In the genomic region with DNA sequence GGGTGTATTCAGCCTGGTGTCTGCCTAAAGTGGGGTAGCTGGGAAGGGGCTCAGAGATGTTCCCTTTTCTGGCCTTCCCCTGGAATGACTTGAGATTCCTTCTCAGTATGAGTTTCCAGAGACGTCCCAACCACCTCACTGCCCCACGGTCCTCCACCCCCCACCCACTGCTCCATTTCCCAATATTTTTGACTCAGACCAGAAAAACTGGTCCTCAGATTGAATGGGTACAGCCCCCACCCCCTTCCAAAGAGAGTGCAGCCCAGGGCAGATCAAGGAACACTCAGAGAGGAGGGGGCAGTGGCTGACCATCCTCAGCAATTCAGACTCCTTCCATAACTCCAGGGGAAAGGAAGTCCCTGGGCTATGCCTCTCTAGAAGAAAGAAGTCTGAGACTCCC, we compare ENCODE assay signal across 2 cellular contexts.
TF ChIP-seq lines count a peak whose summit lies in the region.

No MANE protein-coding gene starts in this region.

TF ChIP-seq in SK-N-SH, 30 proteins besides CTCF, POLR2A, EP300 and RAD21 (continued from another document):
- TF ChIP-seq, protein P1, sequence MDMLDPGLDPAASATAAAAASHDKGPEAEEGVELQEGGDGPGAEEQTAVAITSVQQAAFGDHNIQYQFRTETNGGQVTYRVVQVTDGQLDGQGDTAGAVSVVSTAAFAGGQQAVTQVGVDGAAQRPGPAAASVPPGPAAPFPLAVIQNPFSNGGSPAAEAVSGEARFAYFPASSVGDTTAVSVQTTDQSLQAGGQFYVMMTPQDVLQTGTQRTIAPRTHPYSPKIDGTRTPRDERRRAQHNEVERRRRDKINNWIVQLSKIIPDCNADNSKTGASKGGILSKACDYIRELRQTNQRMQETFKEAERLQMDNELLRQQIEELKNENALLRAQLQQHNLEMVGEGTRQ (IDR thresholded peaks at IDR 0.05; ENCODE audit: borderline replicate concordance, low read depth, low read length), result no peak
- TF ChIP-seq GATA2 (CRISPR knock-in tag; IDR thresholded peaks at IDR 0.05) (no peak), MXI1 (IDR thresholded peaks at IDR 0.05; ENCODE audit: low read depth, low read length) (no peak), CHD2 (IDR thresholded peaks at IDR 0.05; ENCODE audit: low read length, partially characterized antibody) (no peak), NFIC (IDR thresholded peaks at IDR 0.05; ENCODE audit: borderline replicate concordance) (no peak), FOXM1 (IDR thresholded peaks at IDR 0.05; ENCODE audit: low read depth) (no peak), JUND (IDR thresholded peaks at IDR 0.05) (no peak), SIN3A (IDR thresholded peaks at IDR 0.05; ENCODE audit: borderline replicate concordance, low read depth, low read length) (no peak)
- TF ChIP-seq, protein P2, sequence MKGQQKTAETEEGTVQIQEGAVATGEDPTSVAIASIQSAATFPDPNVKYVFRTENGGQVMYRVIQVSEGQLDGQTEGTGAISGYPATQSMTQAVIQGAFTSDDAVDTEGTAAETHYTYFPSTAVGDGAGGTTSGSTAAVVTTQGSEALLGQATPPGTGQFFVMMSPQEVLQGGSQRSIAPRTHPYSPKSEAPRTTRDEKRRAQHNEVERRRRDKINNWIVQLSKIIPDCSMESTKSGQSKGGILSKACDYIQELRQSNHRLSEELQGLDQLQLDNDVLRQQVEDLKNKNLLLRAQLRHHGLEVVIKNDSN (IDR thresholded peaks at IDR 0.05; ENCODE audit: borderline replicate concordance, low read depth), result no peak
- TF ChIP-seq, protein P3, sequence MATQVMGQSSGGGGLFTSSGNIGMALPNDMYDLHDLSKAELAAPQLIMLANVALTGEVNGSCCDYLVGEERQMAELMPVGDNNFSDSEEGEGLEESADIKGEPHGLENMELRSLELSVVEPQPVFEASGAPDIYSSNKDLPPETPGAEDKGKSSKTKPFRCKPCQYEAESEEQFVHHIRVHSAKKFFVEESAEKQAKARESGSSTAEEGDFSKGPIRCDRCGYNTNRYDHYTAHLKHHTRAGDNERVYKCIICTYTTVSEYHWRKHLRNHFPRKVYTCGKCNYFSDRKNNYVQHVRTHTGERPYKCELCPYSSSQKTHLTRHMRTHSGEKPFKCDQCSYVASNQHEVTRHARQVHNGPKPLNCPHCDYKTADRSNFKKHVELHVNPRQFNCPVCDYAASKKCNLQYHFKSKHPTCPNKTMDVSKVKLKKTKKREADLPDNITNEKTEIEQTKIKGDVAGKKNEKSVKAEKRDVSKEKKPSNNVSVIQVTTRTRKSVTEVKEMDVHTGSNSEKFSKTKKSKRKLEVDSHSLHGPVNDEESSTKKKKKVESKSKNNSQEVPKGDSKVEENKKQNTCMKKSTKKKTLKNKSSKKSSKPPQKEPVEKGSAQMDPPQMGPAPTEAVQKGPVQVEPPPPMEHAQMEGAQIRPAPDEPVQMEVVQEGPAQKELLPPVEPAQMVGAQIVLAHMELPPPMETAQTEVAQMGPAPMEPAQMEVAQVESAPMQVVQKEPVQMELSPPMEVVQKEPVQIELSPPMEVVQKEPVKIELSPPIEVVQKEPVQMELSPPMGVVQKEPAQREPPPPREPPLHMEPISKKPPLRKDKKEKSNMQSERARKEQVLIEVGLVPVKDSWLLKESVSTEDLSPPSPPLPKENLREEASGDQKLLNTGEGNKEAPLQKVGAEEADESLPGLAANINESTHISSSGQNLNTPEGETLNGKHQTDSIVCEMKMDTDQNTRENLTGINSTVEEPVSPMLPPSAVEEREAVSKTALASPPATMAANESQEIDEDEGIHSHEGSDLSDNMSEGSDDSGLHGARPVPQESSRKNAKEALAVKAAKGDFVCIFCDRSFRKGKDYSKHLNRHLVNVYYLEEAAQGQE (IDR thresholded peaks at IDR 0.05; ENCODE audit: low read depth, low read length), result no peak
- TF ChIP-seq, protein P4, sequence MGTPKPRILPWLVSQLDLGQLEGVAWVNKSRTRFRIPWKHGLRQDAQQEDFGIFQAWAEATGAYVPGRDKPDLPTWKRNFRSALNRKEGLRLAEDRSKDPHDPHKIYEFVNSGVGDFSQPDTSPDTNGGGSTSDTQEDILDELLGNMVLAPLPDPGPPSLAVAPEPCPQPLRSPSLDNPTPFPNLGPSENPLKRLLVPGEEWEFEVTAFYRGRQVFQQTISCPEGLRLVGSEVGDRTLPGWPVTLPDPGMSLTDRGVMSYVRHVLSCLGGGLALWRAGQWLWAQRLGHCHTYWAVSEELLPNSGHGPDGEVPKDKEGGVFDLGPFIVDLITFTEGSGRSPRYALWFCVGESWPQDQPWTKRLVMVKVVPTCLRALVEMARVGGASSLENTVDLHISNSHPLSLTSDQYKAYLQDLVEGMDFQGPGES (IDR thresholded peaks at IDR 0.05; ENCODE audit: low read depth, low read length), result no peak

TF ChIP-seq in SK-N-SH treated with all-trans-retinoic acid at 6 μM for 48 hours, 23 proteins besides CTCF, POLR2A, EP300 and RAD21 (continued from another document):
- TF ChIP-seq, protein P5, sequence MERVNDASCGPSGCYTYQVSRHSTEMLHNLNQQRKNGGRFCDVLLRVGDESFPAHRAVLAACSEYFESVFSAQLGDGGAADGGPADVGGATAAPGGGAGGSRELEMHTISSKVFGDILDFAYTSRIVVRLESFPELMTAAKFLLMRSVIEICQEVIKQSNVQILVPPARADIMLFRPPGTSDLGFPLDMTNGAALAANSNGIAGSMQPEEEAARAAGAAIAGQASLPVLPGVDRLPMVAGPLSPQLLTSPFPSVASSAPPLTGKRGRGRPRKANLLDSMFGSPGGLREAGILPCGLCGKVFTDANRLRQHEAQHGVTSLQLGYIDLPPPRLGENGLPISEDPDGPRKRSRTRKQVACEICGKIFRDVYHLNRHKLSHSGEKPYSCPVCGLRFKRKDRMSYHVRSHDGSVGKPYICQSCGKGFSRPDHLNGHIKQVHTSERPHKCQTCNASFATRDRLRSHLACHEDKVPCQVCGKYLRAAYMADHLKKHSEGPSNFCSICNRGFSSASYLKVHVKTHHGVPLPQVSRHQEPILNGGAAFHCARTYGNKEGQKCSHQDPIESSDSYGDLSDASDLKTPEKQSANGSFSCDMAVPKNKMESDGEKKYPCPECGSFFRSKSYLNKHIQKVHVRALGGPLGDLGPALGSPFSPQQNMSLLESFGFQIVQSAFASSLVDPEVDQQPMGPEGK (CRISPR knock-in tag; IDR thresholded peaks at IDR 0.05; ENCODE audit: borderline replicate concordance), result no peak
- TF ChIP-seq, protein P6, sequence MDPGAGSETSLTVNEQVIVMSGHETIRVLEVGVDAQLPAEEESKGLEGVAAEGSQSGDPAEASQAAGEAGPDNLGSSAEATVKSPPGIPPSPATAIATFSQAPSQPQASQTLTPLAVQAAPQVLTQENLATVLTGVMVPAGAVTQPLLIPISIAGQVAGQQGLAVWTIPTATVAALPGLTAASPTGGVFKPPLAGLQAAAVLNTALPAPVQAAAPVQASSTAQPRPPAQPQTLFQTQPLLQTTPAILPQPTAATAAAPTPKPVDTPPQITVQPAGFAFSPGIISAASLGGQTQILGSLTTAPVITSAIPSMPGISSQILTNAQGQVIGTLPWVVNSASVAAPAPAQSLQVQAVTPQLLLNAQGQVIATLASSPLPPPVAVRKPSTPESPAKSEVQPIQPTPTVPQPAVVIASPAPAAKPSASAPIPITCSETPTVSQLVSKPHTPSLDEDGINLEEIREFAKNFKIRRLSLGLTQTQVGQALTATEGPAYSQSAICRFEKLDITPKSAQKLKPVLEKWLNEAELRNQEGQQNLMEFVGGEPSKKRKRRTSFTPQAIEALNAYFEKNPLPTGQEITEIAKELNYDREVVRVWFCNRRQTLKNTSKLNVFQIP (CRISPR knock-in tag; IDR thresholded peaks at IDR 0.05; ENCODE audit: borderline replicate concordance, low read depth), result no peak
- no peak for TF ChIP-seq ZNF8 (CRISPR knock-in tag; IDR thresholded peaks at IDR 0.05)
